11 cellular contexts compared by ENCODE assay signal in genomic region chr4:69896530-69897116, GRCh38. TPM values are rescaled to one million over a fixed set of nuclear protein-coding genes. Genes with fewer than 3 reads are reported as not detected.
DNase-seq lines count a peak whose midpoint lies in the region; ATAC-seq and TF ChIP-seq lines count a peak whose summit lies in the region.
"Had no signal": no experiment of that assay in that cellular context is flagged by ENCODE, and none has a peak within 500 bp of the region (broad histone marks: within the 10 kb centered on the region; RNA-seq: fewer than 3 reads in every experiment).

No MANE protein-coding gene starts in this region.

- ATAC-seq in GM18520 (IDR thresholded peaks at IDR 0.05; ENCODE audit: unreplicated experiment), result no peak
- ATAC-seq: stimulated activated memory B cell treated with anti-CD40 and anti-IgM and Interleukin-4, amounts not matched to agents 10 μg/mL and 1 μg/mL and 100 μg/mL, for 72 hours had no signal

- no peaks in the 10 kb centered on the region for H3K36me3 ChIP-seq in BE2C

- no peaks in the 10 kb centered on the region for H3K27me3 ChIP-seq in BE2C

- in situ Hi-C loops in KBM-7 (cut with MboI; ENCODE audit: low pct_unique_long_range_greater_than_20kb, low sequenced_read_pairs), result no loop called here

- no peak overlapping the region for H3K4me3 ChIP-seq in BE2C (ENCODE audit: low read depth, low read length)

- H3K4me1 ChIP-seq in BE2C, result no peaks in the 10 kb centered on the region
- H3K4me1 ChIP-seq: parathyroid adenoma had no signal

- H3K9me3 ChIP-seq in BE2C, result no peaks in the 10 kb centered on the region

- DNase-seq in BE2C (no peak), KBM-7 (peak; percentile 14), astrocyte of the hippocampus (ENCODE audit: low read depth, low spot score) (peak; percentile 1), kidney tubule cell (ENCODE audit: low spot score) (peak; percentile 7), NCI-H748 (lab: John Stamatoyannopoulos, UW; ENCODE audit: unreplicated experiment) (no peak), NCI-H1092 (lab: John Stamatoyannopoulos, UW) (no peak), UCSD-AML1 (lab: John Stamatoyannopoulos, UW; ENCODE audit: unreplicated experiment) (no peak)
- DNase-seq: Calu3 had no signal

- TF ChIP-seq CTCF in BE2C (IDR thresholded peaks at IDR 0.05; ENCODE audit: low read depth, low read length), result peak; percentile 54

RNA-seq across cellular contexts. Expression of gene CSN1S1, which starts 34.2 kb away (rescaled TPM):
- 0.76 TPM for polyA plus RNA-seq in BE2C (2012; ENCODE audit: insufficient read depth, insufficient read length, low read depth)

RNA-seq across cellular contexts. Expression of gene SULT1E1, which starts 36.7 kb away (rescaled TPM):
- not detected for polyA plus RNA-seq in BE2C (2012; ENCODE audit: insufficient read depth, insufficient read length, low read depth)

Comparison
In these comparisons a context has a peak if more than half of its experiments do, and no peak if none do; other contexts are left out.
1. DNase-seq: peak in KBM-7 (single experiment), astrocyte of the hippocampus (single experiment) and kidney tubule cell (single experiment); none in BE2C (single experiment), NCI-H748 (single experiment), NCI-H1092 (single experiment) and UCSD-AML1 (single experiment).